Comparison of ENCODE assay signal across 1 cellular context in genomic region chr13:41700790-41701310, GRCh38.
TF ChIP-seq lines count a peak whose summit lies in the region.

No MANE protein-coding gene starts in this region.

TF ChIP-seq in HEK293, 187 proteins besides CTCF, POLR2A, EP300 and RAD21 (continued from another document and continues in another):
- no peak for TF ChIP-seq ZNF660 (tag by site-specific recombination; IDR thresholded peaks at IDR 0.05)
- no peak for TF ChIP-seq ZNF664 (tag by site-specific recombination; IDR thresholded peaks at IDR 0.05)
- TF ChIP-seq, protein P1, sequence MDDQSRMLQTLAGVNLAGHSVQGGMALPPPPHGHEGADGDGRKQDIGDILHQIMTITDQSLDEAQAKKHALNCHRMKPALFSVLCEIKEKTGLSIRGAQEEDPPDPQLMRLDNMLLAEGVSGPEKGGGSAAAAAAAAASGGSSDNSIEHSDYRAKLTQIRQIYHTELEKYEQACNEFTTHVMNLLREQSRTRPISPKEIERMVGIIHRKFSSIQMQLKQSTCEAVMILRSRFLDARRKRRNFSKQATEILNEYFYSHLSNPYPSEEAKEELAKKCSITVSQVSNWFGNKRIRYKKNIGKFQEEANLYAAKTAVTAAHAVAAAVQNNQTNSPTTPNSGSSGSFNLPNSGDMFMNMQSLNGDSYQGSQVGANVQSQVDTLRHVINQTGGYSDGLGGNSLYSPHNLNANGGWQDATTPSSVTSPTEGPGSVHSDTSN (CRISPR knock-in tag; IDR thresholded peaks at IDR 0.05), result no peak
- peak; percentile 36; the same call in 1 of the 2 replicates for TF ChIP-seq ZBTB44 (tag by site-specific recombination; IDR thresholded peaks at IDR 0.05)
- 0 out of 2 replicates have a peak, but pooled peaks have one; percentile 35 for TF ChIP-seq ZBTB21 (tag by site-specific recombination; IDR thresholded peaks at IDR 0.05)
- peak; percentile 79 for TF ChIP-seq OSR2 (tag by site-specific recombination; IDR thresholded peaks at IDR 0.05)
- no peak for TF ChIP-seq ZNF280D (tag by site-specific recombination; IDR thresholded peaks at IDR 0.05)
- TF ChIP-seq ZSCAN30 (tag by site-specific recombination; IDR thresholded peaks at IDR 0.05), result no peak
- TF ChIP-seq ZNF658 (tag by site-specific recombination; IDR thresholded peaks at IDR 0.05), result no peak
- TF ChIP-seq, protein P2, sequence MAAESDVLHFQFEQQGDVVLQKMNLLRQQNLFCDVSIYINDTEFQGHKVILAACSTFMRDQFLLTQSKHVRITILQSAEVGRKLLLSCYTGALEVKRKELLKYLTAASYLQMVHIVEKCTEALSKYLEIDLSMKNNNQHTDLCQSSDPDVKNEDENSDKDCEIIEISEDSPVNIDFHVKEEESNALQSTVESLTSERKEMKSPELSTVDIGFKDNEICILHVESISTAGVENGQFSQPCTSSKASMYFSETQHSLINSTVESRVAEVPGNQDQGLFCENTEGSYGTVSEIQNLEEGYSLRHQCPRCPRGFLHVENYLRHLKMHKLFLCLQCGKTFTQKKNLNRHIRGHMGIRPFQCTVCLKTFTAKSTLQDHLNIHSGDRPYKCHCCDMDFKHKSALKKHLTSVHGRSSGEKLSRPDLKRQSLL (tag by site-specific recombination; IDR thresholded peaks at IDR 0.05), result no peak
- TF ChIP-seq, protein P3, sequence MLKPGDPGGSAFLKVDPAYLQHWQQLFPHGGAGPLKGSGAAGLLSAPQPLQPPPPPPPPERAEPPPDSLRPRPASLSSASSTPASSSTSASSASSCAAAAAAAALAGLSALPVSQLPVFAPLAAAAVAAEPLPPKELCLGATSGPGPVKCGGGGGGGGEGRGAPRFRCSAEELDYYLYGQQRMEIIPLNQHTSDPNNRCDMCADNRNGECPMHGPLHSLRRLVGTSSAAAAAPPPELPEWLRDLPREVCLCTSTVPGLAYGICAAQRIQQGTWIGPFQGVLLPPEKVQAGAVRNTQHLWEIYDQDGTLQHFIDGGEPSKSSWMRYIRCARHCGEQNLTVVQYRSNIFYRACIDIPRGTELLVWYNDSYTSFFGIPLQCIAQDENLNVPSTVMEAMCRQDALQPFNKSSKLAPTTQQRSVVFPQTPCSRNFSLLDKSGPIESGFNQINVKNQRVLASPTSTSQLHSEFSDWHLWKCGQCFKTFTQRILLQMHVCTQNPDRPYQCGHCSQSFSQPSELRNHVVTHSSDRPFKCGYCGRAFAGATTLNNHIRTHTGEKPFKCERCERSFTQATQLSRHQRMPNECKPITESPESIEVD (tag by site-specific recombination; IDR thresholded peaks at IDR 0.05), result peak; percentile 94
- TF ChIP-seq ZNF335 (tag by site-specific recombination; conservative IDR thresholded peaks at IDR 0.05), result no peak
- peak; percentile 73 for TF ChIP-seq ZNF692 (tag by site-specific recombination; IDR thresholded peaks at IDR 0.05)
- TF ChIP-seq ZNF501 (tag by site-specific recombination; IDR thresholded peaks at IDR 0.05), result 0 out of 2 replicates have a peak, but pooled peaks have one; percentile 40
- 0 out of 2 replicates have a peak, but pooled peaks have one; percentile 46 for TF ChIP-seq BCL11A (tag by site-specific recombination; IDR thresholded peaks at IDR 0.05; ENCODE audit: low read depth)
- TF ChIP-seq ZSCAN23 (tag by site-specific recombination; IDR thresholded peaks at IDR 0.05), result no peak
- peak; percentile 48; the same call in 1 of the 2 replicates for TF ChIP-seq ZNF629 (tag by site-specific recombination; IDR thresholded peaks at IDR 0.05)
- TF ChIP-seq ZNF280C (tag by site-specific recombination; IDR thresholded peaks at IDR 0.05), result no peak
- TF ChIP-seq ZNF404 (tag by site-specific recombination; IDR thresholded peaks at IDR 0.05), result no peak
- peak; percentile 47; the same call in 1 of the 2 replicates for TF ChIP-seq ZEB2 (tag by site-specific recombination; IDR thresholded peaks at IDR 0.05)
- TF ChIP-seq ZNF10 (tag by site-specific recombination; IDR thresholded peaks at IDR 0.05), result peak; percentile 87
- no peak for TF ChIP-seq MYNN (tag by site-specific recombination; IDR thresholded peaks at IDR 0.05; ENCODE audit: borderline replicate concordance)
- TF ChIP-seq, protein P4, sequence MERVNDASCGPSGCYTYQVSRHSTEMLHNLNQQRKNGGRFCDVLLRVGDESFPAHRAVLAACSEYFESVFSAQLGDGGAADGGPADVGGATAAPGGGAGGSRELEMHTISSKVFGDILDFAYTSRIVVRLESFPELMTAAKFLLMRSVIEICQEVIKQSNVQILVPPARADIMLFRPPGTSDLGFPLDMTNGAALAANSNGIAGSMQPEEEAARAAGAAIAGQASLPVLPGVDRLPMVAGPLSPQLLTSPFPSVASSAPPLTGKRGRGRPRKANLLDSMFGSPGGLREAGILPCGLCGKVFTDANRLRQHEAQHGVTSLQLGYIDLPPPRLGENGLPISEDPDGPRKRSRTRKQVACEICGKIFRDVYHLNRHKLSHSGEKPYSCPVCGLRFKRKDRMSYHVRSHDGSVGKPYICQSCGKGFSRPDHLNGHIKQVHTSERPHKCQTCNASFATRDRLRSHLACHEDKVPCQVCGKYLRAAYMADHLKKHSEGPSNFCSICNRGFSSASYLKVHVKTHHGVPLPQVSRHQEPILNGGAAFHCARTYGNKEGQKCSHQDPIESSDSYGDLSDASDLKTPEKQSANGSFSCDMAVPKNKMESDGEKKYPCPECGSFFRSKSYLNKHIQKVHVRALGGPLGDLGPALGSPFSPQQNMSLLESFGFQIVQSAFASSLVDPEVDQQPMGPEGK (tag by site-specific recombination; IDR thresholded peaks at IDR 0.05), result peak; percentile 32; the same call in 1 of the 2 replicates
- TF ChIP-seq, protein P5, sequence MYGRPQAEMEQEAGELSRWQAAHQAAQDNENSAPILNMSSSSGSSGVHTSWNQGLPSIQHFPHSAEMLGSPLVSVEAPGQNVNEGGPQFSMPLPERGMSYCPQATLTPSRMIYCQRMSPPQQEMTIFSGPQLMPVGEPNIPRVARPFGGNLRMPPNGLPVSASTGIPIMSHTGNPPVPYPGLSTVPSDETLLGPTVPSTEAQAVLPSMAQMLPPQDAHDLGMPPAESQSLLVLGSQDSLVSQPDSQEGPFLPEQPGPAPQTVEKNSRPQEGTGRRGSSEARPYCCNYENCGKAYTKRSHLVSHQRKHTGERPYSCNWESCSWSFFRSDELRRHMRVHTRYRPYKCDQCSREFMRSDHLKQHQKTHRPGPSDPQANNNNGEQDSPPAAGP (tag by site-specific recombination; IDR thresholded peaks at IDR 0.05), result no peak
- no peak for TF ChIP-seq ZNF138 (tag by site-specific recombination; IDR thresholded peaks at IDR 0.05; ENCODE audit: borderline replicate concordance)
- TF ChIP-seq, protein P6, sequence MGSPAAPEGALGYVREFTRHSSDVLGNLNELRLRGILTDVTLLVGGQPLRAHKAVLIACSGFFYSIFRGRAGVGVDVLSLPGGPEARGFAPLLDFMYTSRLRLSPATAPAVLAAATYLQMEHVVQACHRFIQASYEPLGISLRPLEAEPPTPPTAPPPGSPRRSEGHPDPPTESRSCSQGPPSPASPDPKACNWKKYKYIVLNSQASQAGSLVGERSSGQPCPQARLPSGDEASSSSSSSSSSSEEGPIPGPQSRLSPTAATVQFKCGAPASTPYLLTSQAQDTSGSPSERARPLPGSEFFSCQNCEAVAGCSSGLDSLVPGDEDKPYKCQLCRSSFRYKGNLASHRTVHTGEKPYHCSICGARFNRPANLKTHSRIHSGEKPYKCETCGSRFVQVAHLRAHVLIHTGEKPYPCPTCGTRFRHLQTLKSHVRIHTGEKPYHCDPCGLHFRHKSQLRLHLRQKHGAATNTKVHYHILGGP (tag by site-specific recombination; IDR thresholded peaks at IDR 0.05), result peak; percentile 36; the same call in 1 of the 2 replicates
- TF ChIP-seq ZSCAN5A (tag by site-specific recombination; IDR thresholded peaks at IDR 0.05), result no peak
- TF ChIP-seq ZNF585B (tag by site-specific recombination; IDR thresholded peaks at IDR 0.05), result no peak
- TF ChIP-seq IKZF3 (tag by site-specific recombination; IDR thresholded peaks at IDR 0.05), result peak; percentile 71
- peak; percentile 65; the same call in 1 of the 2 replicates for TF ChIP-seq ZFP69B (tag by site-specific recombination; IDR thresholded peaks at IDR 0.05)
- TF ChIP-seq ZNF416 (tag by site-specific recombination; IDR thresholded peaks at IDR 0.05), result no peak
- TF ChIP-seq ZNF529 (tag by site-specific recombination; IDR thresholded peaks at IDR 0.05; ENCODE audit: insufficient replicate concordance), result no peak
- TF ChIP-seq ZFP37 (tag by site-specific recombination; IDR thresholded peaks at IDR 0.05), result no peak
- no peak for TF ChIP-seq ZNF76 (tag by site-specific recombination; IDR thresholded peaks at IDR 0.05; ENCODE audit: borderline replicate concordance, low read depth)
- peak; percentile 36; the same call in 1 of the 2 replicates for TF ChIP-seq FEZF1 (tag by site-specific recombination; IDR thresholded peaks at IDR 0.05)
- no peak for TF ChIP-seq ZFP41 (tag by site-specific recombination; IDR thresholded peaks at IDR 0.05; ENCODE audit: borderline replicate concordance)
- 0 out of 2 replicates have a peak, but pooled peaks have one; percentile 26 for TF ChIP-seq OVOL3 (tag by site-specific recombination; IDR thresholded peaks at IDR 0.05)
- no peak for TF ChIP-seq ZNF391 (tag by site-specific recombination; IDR thresholded peaks at IDR 0.05; ENCODE audit: borderline replicate concordance, low read depth)
